In genomic region chr17:36746654-36747053, GRCh38 we compare ENCODE assay signal across 34 cellular contexts.
"Had no signal": no experiment of that assay in that cellular context is flagged by ENCODE, and none has a peak within 500 bp of the region (broad histone marks: within the 10 kb centered on the region; RNA-seq: fewer than 3 reads in every experiment).

No MANE protein-coding gene starts in this region.

- DNase-seq: activated B cell treated with CpG ODN at 0.5 μM for 24 hours; activated CD4-positive, alpha-beta memory T cell treated with anti-CD3 and anti-CD28 coated beads, Interleukin-2, amount 10 ng/mL, durations not matched to agents 7 days and 5 days; activated CD4-positive, alpha-beta T cell treated with anti-CD3 and anti-CD28 coated beads for 4 hours; activated CD4-positive, alpha-beta T cell treated with anti-CD3 and anti-CD28 coated beads, Interleukin-2, amount 10 ng/mL, durations not matched to agents 24 days and 14 days; activated CD4-positive, alpha-beta T cell treated with anti-CD3 and anti-CD28 coated beads, Interleukin-2, amount 50 U/mL, for 1 hour; activated CD4-positive, alpha-beta T cell treated with anti-CD3 and anti-CD28 coated beads, Interleukin-2, amount 50 U/mL, for 48 hours; activated CD4-positive, CD25-positive, alpha-beta regulatory T cell treated with anti-CD3 and anti-CD28 coated beads, Interleukin-2, amount 50 U/mL, for 72 hours; activated CD8-positive, alpha-beta memory T cell treated with anti-CD3 and anti-CD28 coated beads for 24 hours; activated CD8-positive, alpha-beta memory T cell treated with anti-CD3 and anti-CD28 coated beads, Interleukin-2, amount 10 ng/mL, durations not matched to agents 7 days and 5 days; activated CD8-positive, alpha-beta memory T cell treated with anti-CD3 and anti-CD28 coated beads, Interleukin-2, amount 50 U/mL, for 48 hours; activated CD8-positive, alpha-beta T cell treated with anti-CD3 and anti-CD28 coated beads, Interleukin-2, amount 10 ng/mL, durations not matched to agents 7 days and 5 days; activated effector memory CD4-positive, alpha-beta T cell treated with Interleukin-2 at 50 U/mL for 16 hours; activated gamma-delta T cell; activated naive CD4-positive, alpha-beta T cell treated with anti-CD3 and anti-CD28 coated beads, Interleukin-2, amount 10 ng/mL, durations not matched to agents 7 days and 5 days; activated naive CD4-positive, alpha-beta T cell treated with Interleukin-2 at 50 U/mL for 16 hours; activated naive CD8-positive, alpha-beta T cell treated with anti-CD3 and anti-CD28 coated beads, Interleukin-2, amount 10 ng/mL, durations not matched to agents 7 days and 5 days; activated naive CD8-positive, alpha-beta T cell treated with anti-CD3 and anti-CD28 coated beads, Interleukin-2, amount 50 U/mL, for 24 hours; activated T-cell treated with anti-CD3 and anti-CD28 coated beads, Interleukin-2, amount 50 U/mL, for 24 hours; activated T-cell treated with anti-CD3 and anti-CD28 coated beads, Interleukin-2, amount 50 U/mL, for 48 hours; amygdala; anterior cingulate cortex; brain microvascular endothelial cell; central memory CD4-positive, alpha-beta T cell; T-helper 1 cell; T-helper 2 cell; T-helper 9 cell had no signal

- H3K4me3 Mint-ChIP-seq: activated B cell treated with CpG ODN at 0.5 μM for 24 hours; activated CD4-positive, alpha-beta memory T cell treated with anti-CD3 and anti-CD28 coated beads, Interleukin-2, amount 10 ng/mL, durations not matched to agents 7 days and 5 days; activated CD4-positive, alpha-beta T cell treated with anti-CD3 and anti-CD28 coated beads, Interleukin-2, amount 10 ng/mL, durations not matched to agents 24 days and 14 days; activated CD8-positive, alpha-beta memory T cell treated with anti-CD3 and anti-CD28 coated beads, Interleukin-2, amount 10 ng/mL, durations not matched to agents 7 days and 5 days; activated CD8-positive, alpha-beta T cell treated with anti-CD3 and anti-CD28 coated beads, Interleukin-2, amount 10 ng/mL, durations not matched to agents 7 days and 5 days; activated naive CD4-positive, alpha-beta T cell treated with anti-CD3 and anti-CD28 coated beads, Interleukin-2, amount 10 ng/mL, durations not matched to agents 7 days and 5 days; activated naive CD4-positive, alpha-beta T cell treated with anti-CD3 and anti-CD28 coated beads, Interleukin-2, amount 50 U/mL, for 24 hours; activated naive CD8-positive, alpha-beta T cell; activated naive CD8-positive, alpha-beta T cell treated with anti-CD3 and anti-CD28 coated beads, Interleukin-2, amount 10 ng/mL, durations not matched to agents 7 days and 5 days; activated naive CD8-positive, alpha-beta T cell treated with anti-CD3 and anti-CD28 coated beads, Interleukin-2, amount 50 U/mL, for 24 hours; activated T-cell treated with anti-CD3 and anti-CD28 coated beads, Interleukin-2, amount 50 U/mL, for 24 hours; T-helper 1 cell treated with Interleukin-12 subunit alpha and Interleukin-12 subunit beta and Interleukin-4 antibody, amounts not matched to agents 30 μg/mL and 1 μg/mL, for 36 hours; T-helper 2 cell treated with Interferon-gamma antibody and Interleukin-4, amounts not matched to agents 5 μg/mL and 100 μg/mL, for 36 hours had no signal

- H3K27ac Mint-ChIP-seq: activated B cell treated with CpG ODN at 0.5 μM for 24 hours; activated CD4-positive, alpha-beta memory T cell treated with anti-CD3 and anti-CD28 coated beads, Interleukin-2, amount 10 ng/mL, durations not matched to agents 7 days and 5 days; activated CD4-positive, alpha-beta T cell treated with anti-CD3 and anti-CD28 coated beads, Interleukin-2, amount 10 ng/mL, durations not matched to agents 24 days and 14 days; activated CD8-positive, alpha-beta memory T cell treated with anti-CD3 and anti-CD28 coated beads, Interleukin-2, amount 10 ng/mL, durations not matched to agents 7 days and 5 days; activated CD8-positive, alpha-beta T cell treated with anti-CD3 and anti-CD28 coated beads, Interleukin-2, amount 10 ng/mL, durations not matched to agents 7 days and 5 days; activated naive CD4-positive, alpha-beta T cell treated with anti-CD3 and anti-CD28 coated beads, Interleukin-2, amount 10 ng/mL, durations not matched to agents 7 days and 5 days; activated naive CD4-positive, alpha-beta T cell treated with anti-CD3 and anti-CD28 coated beads, Interleukin-2, amount 50 U/mL, for 24 hours; activated naive CD8-positive, alpha-beta T cell; activated naive CD8-positive, alpha-beta T cell treated with anti-CD3 and anti-CD28 coated beads, Interleukin-2, amount 10 ng/mL, durations not matched to agents 7 days and 5 days; activated naive CD8-positive, alpha-beta T cell treated with anti-CD3 and anti-CD28 coated beads, Interleukin-2, amount 50 U/mL, for 24 hours; activated T-cell treated with anti-CD3 and anti-CD28 coated beads, Interleukin-2, amount 50 U/mL, for 24 hours; activated T-helper 2 cell treated with anti-CD3 and anti-CD28 coated beads, Interferon-gamma antibody, Interleukin-2, Interleukin-4, amounts not matched to agents 10 μg/mL and 5 μg/mL and 100 μg/mL, durations not matched to agents 14 hours and 24 hours and 36 hours; T-helper 1 cell treated with Interleukin-12 subunit alpha and Interleukin-12 subunit beta and Interleukin-4 antibody, amounts not matched to agents 30 μg/mL and 1 μg/mL, for 36 hours; T-helper 2 cell treated with Interferon-gamma antibody and Interleukin-4, amounts not matched to agents 5 μg/mL and 100 μg/mL, for 36 hours had no signal

- H3K36me3 Mint-ChIP-seq: activated CD8-positive, alpha-beta memory T cell treated with anti-CD3 and anti-CD28 coated beads, Interleukin-2, amount 10 ng/mL, durations not matched to agents 7 days and 5 days; activated naive CD4-positive, alpha-beta T cell treated with anti-CD3 and anti-CD28 coated beads, Interleukin-2, amount 10 ng/mL, durations not matched to agents 7 days and 5 days; activated naive CD8-positive, alpha-beta T cell; activated naive CD8-positive, alpha-beta T cell treated with anti-CD3 and anti-CD28 coated beads, Interleukin-2, amount 10 ng/mL, durations not matched to agents 7 days and 5 days had no signal

- H3K4me3 ChIP-seq: ascending aorta, breast epithelium had no signal

- H3K9me3 Mint-ChIP-seq: activated B cell treated with CpG ODN at 0.5 μM for 24 hours; activated CD4-positive, alpha-beta memory T cell treated with anti-CD3 and anti-CD28 coated beads, Interleukin-2, amount 10 ng/mL, durations not matched to agents 7 days and 5 days; activated CD4-positive, alpha-beta T cell treated with anti-CD3 and anti-CD28 coated beads, Interleukin-2, amount 10 ng/mL, durations not matched to agents 24 days and 14 days; activated naive CD4-positive, alpha-beta T cell treated with anti-CD3 and anti-CD28 coated beads, Interleukin-2, amount 10 ng/mL, durations not matched to agents 7 days and 5 days; activated naive CD4-positive, alpha-beta T cell treated with anti-CD3 and anti-CD28 coated beads, Interleukin-2, amount 50 U/mL, for 24 hours; activated naive CD8-positive, alpha-beta T cell treated with anti-CD3 and anti-CD28 coated beads, Interleukin-2, amount 10 ng/mL, durations not matched to agents 7 days and 5 days; activated naive CD8-positive, alpha-beta T cell treated with anti-CD3 and anti-CD28 coated beads, Interleukin-2, amount 50 U/mL, for 24 hours; activated T-helper 2 cell treated with anti-CD3 and anti-CD28 coated beads, Interferon-gamma antibody, Interleukin-2, Interleukin-4, amounts not matched to agents 10 μg/mL and 5 μg/mL and 100 μg/mL, durations not matched to agents 14 hours and 24 hours and 36 hours; T-helper 1 cell treated with Interleukin-12 subunit alpha and Interleukin-12 subunit beta and Interleukin-4 antibody, amounts not matched to agents 30 μg/mL and 1 μg/mL, for 36 hours; T-helper 2 cell treated with Interferon-gamma antibody and Interleukin-4, amounts not matched to agents 5 μg/mL and 100 μg/mL, for 36 hours had no signal

- H3K9me3 ChIP-seq: ascending aorta, breast epithelium had no signal

- H3K27me3 ChIP-seq: ascending aorta, breast epithelium had no signal

- H3K4me1 Mint-ChIP-seq: activated B cell treated with CpG ODN at 0.5 μM for 24 hours; activated CD4-positive, alpha-beta memory T cell treated with anti-CD3 and anti-CD28 coated beads, Interleukin-2, amount 10 ng/mL, durations not matched to agents 7 days and 5 days; activated CD4-positive, alpha-beta T cell treated with anti-CD3 and anti-CD28 coated beads, Interleukin-2, amount 10 ng/mL, durations not matched to agents 24 days and 14 days; activated CD8-positive, alpha-beta memory T cell treated with anti-CD3 and anti-CD28 coated beads, Interleukin-2, amount 10 ng/mL, durations not matched to agents 7 days and 5 days; activated naive CD4-positive, alpha-beta T cell treated with anti-CD3 and anti-CD28 coated beads, Interleukin-2, amount 10 ng/mL, durations not matched to agents 7 days and 5 days; activated naive CD4-positive, alpha-beta T cell treated with anti-CD3 and anti-CD28 coated beads, Interleukin-2, amount 50 U/mL, for 24 hours; activated naive CD8-positive, alpha-beta T cell treated with anti-CD3 and anti-CD28 coated beads, Interleukin-2, amount 10 ng/mL, durations not matched to agents 7 days and 5 days; activated naive CD8-positive, alpha-beta T cell treated with anti-CD3 and anti-CD28 coated beads, Interleukin-2, amount 50 U/mL, for 24 hours had no signal

- H3K27ac ChIP-seq: ascending aorta, brain microvascular endothelial cell, breast epithelium, VCaP had no signal

- H3K4me1 ChIP-seq: ascending aorta, breast epithelium had no signal

- H3K36me3 ChIP-seq: ascending aorta, brain microvascular endothelial cell, breast epithelium had no signal

- H3K27me3 Mint-ChIP-seq: activated naive CD8-positive, alpha-beta T cell; activated naive CD8-positive, alpha-beta T cell treated with anti-CD3 and anti-CD28 coated beads, Interleukin-2, amount 50 U/mL, for 24 hours; activated T-cell treated with anti-CD3 and anti-CD28 coated beads, Interleukin-2, amount 50 U/mL, for 24 hours had no signal
